ENCODE assay signal across 1 cellular context in genomic region chr19:47021536-47022139, GRCh38.
TF ChIP-seq lines count a peak whose summit lies in the region.

No MANE protein-coding gene starts in this region.

TF ChIP-seq in HepG2, 621 proteins besides CTCF, POLR2A, EP300 and RAD21 (continued from another document):
- TF ChIP-seq CHD4 (IDR thresholded peaks at IDR 0.05; ENCODE audit: borderline replicate concordance, low read length) (peak; percentile 41; the same call in 1 of the 2 replicates), ZNF629 (CRISPR knock-in tag; conservative IDR thresholded peaks at IDR 0.05) (peak; percentile 90)
TF ChIP-seq in HepG2: peak in this region for 2.
